Comparison of ENCODE assay signal across 1 cellular context in genomic region chr1:44355582-44356305, GRCh38.
A peak's percentile ranks its signal among the peaks of the same experiment; 100 is the strongest.
TF ChIP-seq lines count a peak whose summit lies in the region.

No MANE protein-coding gene starts in this region.

TF ChIP-seq in HEK293, 187 proteins besides CTCF, POLR2A, EP300 and RAD21 (continued from another document):
- TF ChIP-seq ZNF518A (tag by site-specific recombination; conservative IDR thresholded peaks at IDR 0.05; ENCODE audit: low read depth), result peak; percentile 12; the same call in 1 of the 2 replicates
